Comparison of ENCODE assay signal across 1 cellular context in the genomic region with DNA sequence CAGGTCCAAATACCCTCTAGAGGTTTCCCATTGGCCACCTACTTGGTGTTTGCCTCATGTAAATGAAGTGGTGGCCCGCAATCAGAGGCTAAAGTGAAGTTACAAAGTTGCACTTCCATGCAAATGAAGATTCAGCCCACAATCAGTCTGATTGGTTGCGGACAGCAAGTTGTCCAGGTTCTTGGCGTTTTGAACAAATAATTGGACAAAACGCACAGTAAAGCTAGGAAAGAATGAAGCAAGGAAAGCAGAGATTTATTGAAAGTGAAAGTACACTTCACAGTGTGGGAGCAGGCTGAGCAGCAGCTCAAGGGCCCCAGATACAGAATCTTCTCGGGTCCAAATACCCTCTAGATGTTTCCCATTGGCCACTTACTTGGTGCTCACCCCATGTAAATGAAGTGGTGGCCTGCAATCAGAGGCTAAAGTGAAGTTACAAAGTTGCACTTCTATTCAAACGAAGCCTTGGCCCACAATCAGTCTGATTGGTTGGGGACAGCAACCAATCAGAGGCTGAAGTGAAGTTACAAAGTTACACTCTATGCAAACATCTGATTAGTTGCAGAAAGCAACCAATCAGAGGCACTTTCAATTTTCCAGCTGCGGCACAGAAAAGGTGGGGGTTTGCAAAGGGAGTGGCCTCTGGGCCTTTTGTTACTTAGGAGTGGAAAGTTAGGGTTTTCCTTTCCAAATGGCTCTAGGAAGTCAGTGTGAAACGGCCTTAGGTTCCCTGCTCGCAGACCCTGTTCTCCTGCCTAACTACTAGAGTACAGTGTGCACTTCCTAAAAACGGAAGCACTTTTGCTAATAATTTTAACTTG.
TF ChIP-seq lines count a peak whose summit lies in the region.

No MANE protein-coding gene starts in this region.

TF ChIP-seq in IMR-90, 13 proteins besides CTCF, POLR2A, EP300 and RAD21 (continued from another document):
- TF ChIP-seq SMC3 (IDR thresholded peaks at IDR 0.05; ENCODE audit: low read depth, low read length) = no peak
- no peak for TF ChIP-seq MAFK (IDR thresholded peaks at IDR 0.05; ENCODE audit: low read depth, low read length)
- no peak for TF ChIP-seq FOS (IDR thresholded peaks at IDR 0.05; ENCODE audit: low read depth, low read length)
TF ChIP-seq in IMR-90: peak in this region for 0.
